In the genomic region with DNA sequence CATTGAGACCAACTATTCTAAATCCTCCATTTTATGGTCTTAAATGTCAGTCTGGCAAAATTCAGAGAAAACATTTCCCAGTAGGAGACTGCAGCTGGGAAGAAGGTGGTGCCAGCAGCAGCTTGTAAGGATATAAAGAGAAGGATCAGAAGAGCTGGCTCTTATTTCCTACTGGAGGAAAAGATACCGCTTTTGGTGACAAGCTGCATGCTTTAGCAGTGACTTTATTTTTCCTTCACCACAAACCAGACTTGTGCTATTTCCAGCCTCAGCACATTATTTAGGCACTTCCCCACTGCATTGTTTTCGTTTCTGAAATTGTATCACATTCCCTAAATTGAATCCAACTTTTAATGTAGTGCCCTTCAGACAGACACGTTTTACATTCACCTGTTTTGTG, we compare ENCODE assay signal across 9 cellular contexts. TPM values are rescaled to one million over a fixed set of nuclear protein-coding genes. Genes with fewer than 3 reads are reported as not detected.
DNase-seq lines count a peak whose midpoint lies in the region; ATAC-seq, FAIRE-seq and TF ChIP-seq lines count a peak whose summit lies in the region.
"Had no signal": no experiment of that assay in that cellular context is flagged by ENCODE, and none has a peak within 500 bp of the region (broad histone marks: within the 10 kb centered on the region; RNA-seq: fewer than 3 reads in every experiment).

No MANE protein-coding gene starts in this region.

- no peaks in the 10 kb centered on the region for H3K9me3 ChIP-seq in BLaER1
- H3K9me3 ChIP-seq in mesodermal cell (ENCODE audit: control insufficient read depth, low read length), result no peaks in the 10 kb centered on the region

- no peak overlapping the region for H3K4me3 Mint-ChIP-seq in activated T-cell treated with anti-CD3 and anti-CD28 coated beads, Interleukin-2, amount 50 U/mL, for 72 hours

- no peaks in the 10 kb centered on the region for H3K36me3 Mint-ChIP-seq in activated T-cell treated with anti-CD3 and anti-CD28 coated beads, Interleukin-2, amount 50 U/mL, for 72 hours (ENCODE audit: insufficient read depth in 2 of 2)

- no peak overlapping the region for H3K9ac ChIP-seq in BLaER1

- H4K20me1 ChIP-seq in BLaER1, result peaks cover 82% of the 10 kb centered on the region

- H3K27me3 ChIP-seq in BLaER1, result no peaks in the 10 kb centered on the region
- no peaks in the 10 kb centered on the region for H3K27me3 ChIP-seq in bronchial epithelial cell (ENCODE audit: control insufficient read depth, insufficient read depth, low read length)

- no peak overlapping the region for H3K27ac Mint-ChIP-seq in activated T-cell treated with anti-CD3 and anti-CD28 coated beads, Interleukin-2, amount 50 U/mL, for 72 hours

- peak overlapping the region; percentile 34 for H3K4me2 ChIP-seq in BLaER1

- peaks cover 90% of the 10 kb centered on the region for H3K4me1 ChIP-seq in BLaER1
- peaks cover 32% of the 10 kb centered on the region for H3K4me1 ChIP-seq in mesodermal cell (ENCODE audit: control insufficient read depth, insufficient read depth, low read length, poor library complexity, severe bottlenecking)

- peak; percentile 27 for DNase-seq in LoVo (ENCODE audit: low spot score)
- peak; percentile 66 for DNase-seq in bronchial epithelial cell (ENCODE audit: low read depth)
- DNase-seq in lower leg skin (ENCODE audit: low spot score in 2 of 2), result no peak
- no peak for DNase-seq in KG1 (lab: John Stamatoyannopoulos, UW)
- DNase-seq in activated T-cell treated with anti-CD3 and anti-CD28 coated beads, Interleukin-2, amount 50 U/mL, for 72 hours, result no peak
- DNase-seq: small intestine had no signal

- TF ChIP-seq CTCF in bronchial epithelial cell (IDR thresholded peaks at IDR 0.05; ENCODE audit: insufficient read depth, low read length, severe bottlenecking) (no peak), lower leg skin (IDR thresholded peaks at IDR 0.05) (no peak)

- FAIRE-seq in bronchial epithelial cell (lab: Jason Lieb, UNC), result no peak
- FAIRE-seq: small intestine had no signal

- no peak for TF ChIP-seq POLR2A in lower leg skin (IDR thresholded peaks at IDR 0.05)

- H3K27ac ChIP-seq in BLaER1 (no peak overlapping the region), mesodermal cell (ENCODE audit: low read depth, low read length, severe bottlenecking) (peak overlapping the region; percentile 83)

- H3K4me1 Mint-ChIP-seq in activated T-cell treated with anti-CD3 and anti-CD28 coated beads, Interleukin-2, amount 50 U/mL, for 72 hours (ENCODE audit: low read depth), result peaks cover 73% of the 10 kb centered on the region

- no peak overlapping the region for H3K4me3 ChIP-seq in BLaER1
- H3K4me3 ChIP-seq in bronchial epithelial cell (ENCODE audit: low read depth, low read length), result no peak overlapping the region
- H3K4me3 ChIP-seq in mesodermal cell (ENCODE audit: extremely low read depth, insufficient read depth, low read length, poor library complexity, severe bottlenecking), result no peak overlapping the region
- H3K4me3 ChIP-seq in lower leg skin (ENCODE audit: low read depth, poor library complexity, severe bottlenecking), result no peak overlapping the region

- intact Hi-C loops in lower leg skin (cut with DNase I; ENCODE audit: low total_unique reads), result no loop called here

- no peaks in the 10 kb centered on the region for H3K27me3 Mint-ChIP-seq in activated T-cell treated with anti-CD3 and anti-CD28 coated beads, Interleukin-2, amount 50 U/mL, for 72 hours (ENCODE audit: low read depth)

- 76 to 78% methylated on average over 3 of the region's 3 CpGs for WGBS in mesodermal cell (ENCODE audit: insufficient coverage in 2 of 2), 2 experiments
- WGBS in lower leg skin, 2 donors, result 24 to 28% methylated on average over 3 of the region's 3 CpGs

- no peaks in the 10 kb centered on the region for H3K9me3 Mint-ChIP-seq in activated T-cell treated with anti-CD3 and anti-CD28 coated beads, Interleukin-2, amount 50 U/mL, for 72 hours

- ATAC-seq in HG03025 (IDR thresholded peaks at IDR 0.05; ENCODE audit: low FRiP score, unreplicated experiment), result no peak
- no peak for ATAC-seq in activated T-cell treated with anti-CD3 and anti-CD28 coated beads, Interleukin-2, amount 50 U/mL, for 72 hours (replicated peaks in 1 of 2)

- 0 out of 2 replicates have a peak, but pooled peaks cover 5% of the 10 kb centered on the region for H3K36me3 ChIP-seq in BLaER1
- no peaks in the 10 kb centered on the region for H3K36me3 ChIP-seq in bronchial epithelial cell (ENCODE audit: control insufficient read depth, insufficient read depth, low read length)
- peaks cover 10% of the 10 kb centered on the region for H3K36me3 ChIP-seq in mesodermal cell (ENCODE audit: control insufficient read depth, insufficient read depth, low read length)

RNA-seq across cellular contexts. Expression of gene RNF11, which starts 28.4 kb away (rescaled TPM):
- total RNA-seq in bronchial epithelial cell (94.0 and 184 TPM in 2 replicates), lower leg skin (10 to 100 TPM; 65.4 to 95.3 (median 81.6) TPM)
- polyA plus RNA-seq in mesodermal cell (2013, experiment 1 of 2), result 92.6 TPM
- 77.3 TPM for polyA plus RNA-seq in mesodermal cell (2013, experiment 2 of 2)
- total RNA-seq in activated T-cell treated with anti-CD3 and anti-CD28 coated beads, Interleukin-2, amount 50 U/mL, for 72 hours, result 10 to 100 TPM; 23.7 to 28.0 TPM

Comparison
In these comparisons a context has a peak if more than half of its experiments do, and no peak if none do; other contexts are left out.
1. DNase-seq: peak in LoVo (single experiment) and bronchial epithelial cell (single experiment); none in lower leg skin (0 of 2), KG1 (single experiment) and activated T-cell treated with anti-CD3 and anti-CD28 coated beads, Interleukin-2, amount 50 U/mL, for 72 hours (0 of 2).